Comparison of ENCODE assay signal across 8 cellular contexts in the genomic region with DNA sequence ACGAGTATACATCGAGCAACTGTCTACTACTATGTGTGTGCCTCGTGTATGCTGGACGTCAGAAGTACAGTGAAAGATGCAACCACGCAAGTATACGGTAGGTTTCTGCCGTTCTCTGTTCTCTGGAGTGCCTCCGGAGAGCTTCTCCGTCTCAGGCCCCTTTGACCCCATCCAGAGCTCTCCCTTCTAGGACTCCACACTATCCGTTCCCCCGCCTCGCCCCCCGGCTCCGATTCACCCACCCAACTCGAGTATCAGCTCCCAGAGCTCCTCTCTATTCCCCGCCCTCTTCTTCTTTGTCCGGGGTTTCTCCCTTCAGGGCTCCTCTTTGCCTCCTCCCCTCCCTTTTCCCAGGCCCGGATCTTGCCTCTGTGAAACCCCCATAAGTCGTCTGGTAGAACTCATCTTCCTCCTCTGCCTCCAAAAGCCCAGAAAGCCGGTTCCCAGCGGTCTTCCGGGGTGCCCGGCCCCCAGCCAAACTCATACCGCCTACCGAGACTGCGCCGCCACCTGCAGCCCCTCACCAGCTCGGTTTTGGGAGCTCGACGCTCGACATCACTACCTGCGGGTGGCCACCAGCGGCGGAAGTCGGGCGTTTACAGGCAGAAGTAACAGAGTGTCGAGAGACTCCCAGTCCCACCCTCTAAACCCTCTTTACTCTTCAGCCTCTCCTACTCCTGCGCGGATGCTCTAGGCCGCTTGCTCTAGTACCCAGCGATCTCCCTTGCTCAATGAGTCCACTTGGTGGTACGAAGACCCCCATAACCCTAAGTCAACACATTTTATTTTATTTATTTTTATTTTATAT. TPM values are rescaled to one million over a fixed set of nuclear protein-coding genes. Genes with fewer than 3 reads are reported as not detected.
DNase-seq lines count a peak whose midpoint lies in the region; ATAC-seq and TF ChIP-seq lines count a peak whose summit lies in the region.

TSS of gene VPS72 (minus strand) at position 560 of the 808 bp plus-strand sequence. CDS start at position 484, 76 bp downstream.

- H3K27me3 ChIP-seq in mucosa of stomach (ENCODE audit: control insufficient read depth, insufficient read depth, low read length) = no peaks in the 10 kb centered on the region

- peak; percentile 85 for ATAC-seq in GM21619 (IDR thresholded peaks at IDR 0.05; ENCODE audit: unreplicated experiment)

- DNase-seq in DMS153 (lab: John Stamatoyannopoulos, UW) = peak; percentile 93
- peak; percentile 81 for DNase-seq in KG1 (lab: John Stamatoyannopoulos, UW)
- peak; percentile 80 for DNase-seq in activated T-cell treated with anti-CD3 and anti-CD28 coated beads, Interleukin-2, amount 50 U/mL, for 1 hour
- peak; percentile 92 to 93 for DNase-seq in erythroblast (lab: John Stamatoyannopoulos, UW)
- peak; percentile 60 to 61 for DNase-seq in stimulated activated CD8-positive, alpha-beta memory T cell treated with anti-CD3 and anti-CD28 coated beads, Interleukin-7, amount 100 ng/mL, for 1 hour (ENCODE audit: low read depth in 2 of 2)

- no peaks in the 10 kb centered on the region for H3K36me3 ChIP-seq in mucosa of stomach (ENCODE audit: control insufficient read depth, insufficient read depth, low read length)

- H3K4me3 ChIP-seq in mucosa of stomach (ENCODE audit: low read length) = peak within 1 kb of the TSS; percentile 91

- peak within 1 kb of the TSS; percentile 97 for H3K9ac ChIP-seq in mucosa of stomach (ENCODE audit: low read length)

- TF ChIP-seq POLR2A in erythroblast (IDR thresholded peaks at IDR 0.05; ENCODE audit: low read length) = peak; percentile 84

- H3K9me3 ChIP-seq in mucosa of stomach (ENCODE audit: control insufficient read depth, low read length) = no peaks in the 10 kb centered on the region

- H3K4me1 ChIP-seq in mucosa of stomach (ENCODE audit: control insufficient read depth, insufficient read depth, low read length) = peaks cover 6% of the 10 kb centered on the region

TF ChIP-seq in PFSK-1, 5 proteins besides CTCF, POLR2A, EP300 and RAD21:
- TF ChIP-seq TAF1 (IDR thresholded peaks at IDR 0.05; ENCODE audit: borderline replicate concordance, insufficient read depth, low read length) (peak; percentile 98), POLR2AphosphoS5 (IDR thresholded peaks at IDR 0.05; ENCODE audit: low read depth, low read length) (peak; percentile 97), REST (IDR thresholded peaks at IDR 0.05; ENCODE audit: insufficient read depth in 1 of 2, low read depth in 2 of 2, low read length in 2 of 2) (peak; percentile 41 to 47; a peak in 2 of 4 replicates), SIN3A (IDR thresholded peaks at IDR 0.05; ENCODE audit: borderline replicate concordance, insufficient read depth, low read length) (peak; percentile 89; the same call in 1 of the 2 replicates), FOXP2 (optimal IDR thresholded peaks at IDR 0.05; ENCODE audit: borderline replicate concordance, extremely low read depth, extremely low read length, insufficient read depth) (peak; percentile 51)

RNA-seq across cellular contexts. Expression of gene VPS72, which starts in this region (rescaled TPM):
- 91.8 TPM for polyA plus RNA-seq in PFSK-1 (2012; ENCODE audit: insufficient read length, low read depth)

Comparison
In these comparisons a context has a peak if more than half of its experiments do, and no peak if none do; other contexts are left out.
1. Peak in every context shown above with its lines: DNase-seq, ATAC-seq and H3K4me3 ChIP-seq.